In genomic region chr14:36980413-36980812, GRCh38 we compare ENCODE assay signal across 1 cellular context.
TF ChIP-seq lines count a peak whose summit lies in the region.
"Not testable (repeated sequence)": the region's sequence is repeated elsewhere in the genome, so short reads cannot be mapped to it uniquely, and the experiment has no call there.

No MANE protein-coding gene starts in this region.

TF ChIP-seq in HepG2, 621 proteins besides CTCF, POLR2A, EP300 and RAD21 (continued from another document):
- TF ChIP-seq MIER3 (CRISPR knock-in tag; IDR thresholded peaks at IDR 0.05; ENCODE audit: borderline replicate concordance) (peak; percentile 63; the same call in 1 of the 2 replicates), FOXK1 (CRISPR knock-in tag; IDR thresholded peaks at IDR 0.05; ENCODE audit: borderline replicate concordance, low read depth) (peak; percentile 79; the same call in 1 of the 2 replicates), ARID3A (IDR thresholded peaks at IDR 0.05; ENCODE audit: low read depth, low read length) (peak; percentile 64), TARDBP (CRISPR knock-in tag; IDR thresholded peaks at IDR 0.05) (peak; percentile 75), REPIN1 (CRISPR knock-in tag; IDR thresholded peaks at IDR 0.05; ENCODE audit: borderline replicate concordance, low read depth) (peak; percentile 27; the same call in 1 of the 2 replicates), ZNF710 (CRISPR knock-in tag; IDR thresholded peaks at IDR 0.05; ENCODE audit: borderline replicate concordance) (peak; percentile 73; the same call in 1 of the 2 replicates), ZSCAN31 (CRISPR knock-in tag; IDR thresholded peaks at IDR 0.05; ENCODE audit: low read depth) (0 out of 2 replicates have a peak, but pooled peaks have one; percentile 61), NONO (CRISPR knock-in tag; conservative IDR thresholded peaks at IDR 0.05) (peak; percentile 54), ZBTB34 (CRISPR knock-in tag; IDR thresholded peaks at IDR 0.05) (0 out of 2 replicates have a peak, but pooled peaks have one; percentile 56), CEBPB (IDR thresholded peaks at IDR 0.05; ENCODE audit: borderline replicate concordance, low read depth, low read length) (peak; percentile 68; the same call in 1 of the 2 replicates), HMG20B (CRISPR knock-in tag; conservative IDR thresholded peaks at IDR 0.05) (peak; percentile 68), KDM3A (CRISPR knock-in tag; IDR thresholded peaks at IDR 0.05; ENCODE audit: low read depth) (peak; percentile 31; the same call in 1 of the 2 replicates), ZNF292 (CRISPR knock-in tag; IDR thresholded peaks at IDR 0.05; ENCODE audit: borderline replicate concordance, low read depth) (peak; percentile 30; the same call in 1 of the 2 replicates), LCORL (CRISPR knock-in tag; IDR thresholded peaks at IDR 0.05) (0 out of 2 replicates have a peak, but pooled peaks have one; percentile 39), ZNF644 (CRISPR knock-in tag; IDR thresholded peaks at IDR 0.05; ENCODE audit: low read depth) (peak; percentile 93), POGZ (CRISPR knock-in tag; IDR thresholded peaks at IDR 0.05) (peak; percentile 81), ISL2 (CRISPR knock-in tag; IDR thresholded peaks at IDR 0.05) (peak; percentile 70; the same call in 1 of the 2 replicates), MED1 (CRISPR knock-in tag; IDR thresholded peaks at IDR 0.05) (peak; percentile 69; the same call in 1 of the 2 replicates), ZNF589 (CRISPR knock-in tag; conservative IDR thresholded peaks at IDR 0.05) (0 out of 2 replicates have a peak, but pooled peaks have one; percentile 26), DRAP1 (CRISPR knock-in tag; IDR thresholded peaks at IDR 0.05) (peak; percentile 24; the same call in 1 of the 2 replicates), CEBPG (CRISPR knock-in tag; IDR thresholded peaks at IDR 0.05) (peak; percentile 71), ZFP1 (CRISPR knock-in tag; IDR thresholded peaks at IDR 0.05) (peak; percentile 30; the same call in 1 of the 2 replicates), FOXA1 (IDR thresholded peaks at IDR 0.05) (peak; percentile 83), FOXA1 (CRISPR knock-in tag; IDR thresholded peaks at IDR 0.05) (peak; percentile 89), HOXA9 (CRISPR knock-in tag; IDR thresholded peaks at IDR 0.05; ENCODE audit: borderline replicate concordance) (0 out of 2 replicates have a peak, but pooled peaks have one; percentile 54), KDM6A (CRISPR knock-in tag; IDR thresholded peaks at IDR 0.05; ENCODE audit: low read depth) (peak; percentile 58; the same call in 1 of the 2 replicates), ZNF792 (CRISPR knock-in tag; IDR thresholded peaks at IDR 0.05) (peak; percentile 77; the same call in 1 of the 2 replicates), FOXA3 (CRISPR knock-in tag; IDR thresholded peaks at IDR 0.05) (peak; percentile 91), HNF4A (CRISPR knock-in tag; IDR thresholded peaks at IDR 0.05) (peak; percentile 52), ZSCAN5A (CRISPR knock-in tag; IDR thresholded peaks at IDR 0.05; ENCODE audit: borderline replicate concordance) (peak; percentile 41; the same call in 1 of the 2 replicates), ZGPAT (CRISPR knock-in tag; IDR thresholded peaks at IDR 0.05) (peak; percentile 45; the same call in 1 of the 2 replicates), ZFP36L1 (CRISPR knock-in tag; IDR thresholded peaks at IDR 0.05) (0 out of 2 replicates have a peak, but pooled peaks have one; percentile 26), ZNF331 (CRISPR knock-in tag; IDR thresholded peaks at IDR 0.05) (peak; percentile 76; the same call in 1 of the 2 replicates), THRA (CRISPR knock-in tag; IDR thresholded peaks at IDR 0.05; ENCODE audit: borderline replicate concordance) (peak; percentile 100), TEAD3 (CRISPR knock-in tag; optimal IDR thresholded peaks at IDR 0.05; ENCODE audit: borderline replicate concordance) (peak; percentile 99), SALL1 (CRISPR knock-in tag; IDR thresholded peaks at IDR 0.05) (peak; percentile 36; the same call in 1 of the 2 replicates), SOX6 (CRISPR knock-in tag; IDR thresholded peaks at IDR 0.05) (peak; percentile 76), GFI1 (CRISPR knock-in tag; IDR thresholded peaks at IDR 0.05; ENCODE audit: borderline replicate concordance) (peak; percentile 95), ZMYM4 (CRISPR knock-in tag; IDR thresholded peaks at IDR 0.05) (peak; percentile 72), ERF (CRISPR knock-in tag; IDR thresholded peaks at IDR 0.05) (0 out of 2 replicates have a peak, but pooled peaks have one; percentile 24), PAXIP1 (CRISPR knock-in tag; conservative IDR thresholded peaks at IDR 0.05) (peak; percentile 80), RCOR2 (CRISPR knock-in tag; IDR thresholded peaks at IDR 0.05) (peak; percentile 62; the same call in 1 of the 2 replicates)
- not testable (repeated sequence) for TF ChIP-seq NONO, LCORL, SOX6 (IDR thresholded peaks at IDR 0.05)
